In the genomic region with DNA sequence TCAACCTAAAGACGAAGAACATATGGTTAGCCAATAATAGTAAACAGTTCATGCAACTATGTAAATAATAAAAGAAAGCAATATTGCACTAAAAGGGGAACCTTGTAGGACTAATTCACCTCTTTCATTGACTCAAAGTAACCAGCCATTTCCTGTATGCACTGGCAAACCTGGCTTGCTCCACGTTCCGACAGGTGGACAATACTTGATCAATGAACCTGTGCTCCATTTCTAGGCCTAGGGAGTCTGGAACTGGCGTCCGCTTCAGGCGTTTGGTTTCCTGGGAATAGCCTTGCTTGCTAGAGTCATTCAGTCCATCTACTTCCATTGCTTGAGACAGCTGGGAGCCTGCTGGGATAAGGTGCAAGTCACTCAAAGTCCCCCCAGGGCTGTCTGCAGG, we compare ENCODE assay signal across 15 cellular contexts. TPM values are rescaled to one million over a fixed set of nuclear protein-coding genes. Genes with fewer than 3 reads are reported as not detected.
DNase-seq lines count a peak whose midpoint lies in the region; ATAC-seq and TF ChIP-seq lines count a peak whose summit lies in the region.
"Had no signal": no experiment of that assay in that cellular context is flagged by ENCODE, and none has a peak within 500 bp of the region (broad histone marks: within the 10 kb centered on the region; RNA-seq: fewer than 3 reads in every experiment).

No MANE protein-coding gene starts in this region.

- H3K27me3 Mint-ChIP-seq in GM23338 (ENCODE audit: insufficient read depth, low read depth, poor library complexity) (peaks cover 3% of the 10 kb centered on the region), progenitor cell of endocrine pancreas (no peaks in the 10 kb centered on the region), immature natural killer cell (ENCODE audit: low read depth in 3 of 3) (no peaks in the 10 kb centered on the region)
- H3K27me3 Mint-ChIP-seq: CD4-positive, alpha-beta memory T cell had no signal

- H3K23ac ChIP-seq in IMR-90 (ENCODE audit: low read depth, low read length), result no peak overlapping the region

- H4K91ac ChIP-seq in IMR-90 (ENCODE audit: insufficient read depth, low read depth, low read length), result peak overlapping the region; percentile 47; the same call in 1 of the 2 replicates

- no peaks in the 10 kb centered on the region for H3K79me2 ChIP-seq in GM23338 (replicated peaks; ENCODE audit: insufficient read depth)

- 0 out of 2 replicates have a peak overlapping the region, but pooled peaks have one; percentile 36 for H3K14ac ChIP-seq in IMR-90 (replicated peaks; ENCODE audit: low read depth, low read length)

- no peak for TF ChIP-seq CTCF in GM23338 (conservative IDR thresholded peaks at IDR 0.05; ENCODE audit: low read depth in 2 of 2)
- TF ChIP-seq CTCF in IMR-90 (conservative IDR thresholded peaks at IDR 0.05; ENCODE audit: low read depth, low read length), result no peak
- no peak for TF ChIP-seq CTCF in progenitor cell of endocrine pancreas (IDR thresholded peaks at IDR 0.05; ENCODE audit: unreplicated experiment)

- H3K36me3 Mint-ChIP-seq in GM23338 (ENCODE audit: low read depth) (peaks cover 43% of the 10 kb centered on the region), progenitor cell of endocrine pancreas (ENCODE audit: insufficient read depth) (peaks cover 46% of the 10 kb centered on the region), immature natural killer cell (peaks cover 34 to 59% (median 41%) of the 10 kb centered on the region in 3 donors)

- POLR2A ChIA-PET in IMR-90 (lab: Charles Lee; ENCODE audit: unreplicated experiment), result no interaction called here

- H3K4me3 ChIP-seq in GM23338 (no peak overlapping the region), IMR-90 (ENCODE audit: insufficient read depth, low read depth, low read length) (no peak overlapping the region)
- H3K4me3 ChIP-seq: A549 had no signal

- H4K20me1 ChIP-seq in GM23338 (replicated peaks; ENCODE audit: insufficient read depth), result peaks cover 6% of the 10 kb centered on the region
- H4K20me1 ChIP-seq in IMR-90 (ENCODE audit: insufficient read depth, low read length), result no peaks in the 10 kb centered on the region

- no peak overlapping the region for H2AK9ac ChIP-seq in IMR-90 (replicated peaks; ENCODE audit: low read depth, low read length, poor library complexity)

- 100% methylated on average over 2 of the region's 6 CpGs; no CpG with 5 or more reads in 1 of the 2 experiments for WGBS in IMR-90 (ENCODE audit: extremely low coverage in 2 of 2, insufficient read length in 1 of 2), 2 experiments

- H3K56ac ChIP-seq in IMR-90 (ENCODE audit: extremely low read depth, insufficient read depth, low read length), result no peak overlapping the region; the same call in 1 of the 2 replicates

- dilution Hi-C loops in IMR-90 (cut with HindIII; ENCODE audit: low sequenced_read_pairs, unreplicated experiment), result no loop called here

- peaks cover 5% of the 10 kb centered on the region; the same call in 2 of the 3 replicates for H3K4me1 Mint-ChIP-seq in GM23338
- H3K4me1 Mint-ChIP-seq in progenitor cell of endocrine pancreas (ENCODE audit: low read depth), result peaks cover 12% of the 10 kb centered on the region
- no peaks in the 10 kb centered on the region for H3K4me1 Mint-ChIP-seq in immature natural killer cell

- peaks cover 29% of the 10 kb centered on the region; the same call in 1 of the 2 replicates for H3K36me3 ChIP-seq in GM23338 (ENCODE audit: insufficient read depth)
- H3K36me3 ChIP-seq in IMR-90 (ENCODE audit: control insufficient read depth, insufficient read depth, low read length), result peaks cover 8% of the 10 kb centered on the region

- H3K27ac ChIP-seq in GM23338 (ENCODE audit: low read depth), result no peak overlapping the region
- no peak overlapping the region; the same call in 1 of the 2 replicates for H3K27ac ChIP-seq in IMR-90 (ENCODE audit: insufficient read depth, low read length)
- H3K27ac ChIP-seq: A549, C4-2B, HL-60 had no signal

- H2BK15ac ChIP-seq in IMR-90 (ENCODE audit: low read depth, low read length), result no peak overlapping the region

- H3K9me3 ChIP-seq in IMR-90 (ENCODE audit: control insufficient read depth, insufficient read depth, low read length), result no peaks in the 10 kb centered on the region; the same call in 1 of the 2 replicates
- H3K9me3 ChIP-seq: A549, BE2C had no signal

- H3F3A ChIP-seq in GM23338 (replicated peaks; ENCODE audit: low read depth), result no peaks in the 10 kb centered on the region

- peak overlapping the region; percentile 34; the same call in 1 of the 2 replicates for H2BK20ac ChIP-seq in IMR-90 (ENCODE audit: low read depth, low read length)

- in situ Hi-C loops in IMR-90 (cut with MboI; ENCODE audit: low sequenced_read_pairs), result no loop called here

- peak overlapping the region; percentile 77 for H3K4ac ChIP-seq in IMR-90 (ENCODE audit: low read depth, low read length)

- H4K5ac ChIP-seq in IMR-90 (ENCODE audit: low read depth, low read length), result no peak overlapping the region

- no peak for DNase-seq in GM23338 (ENCODE audit: low spot score)
- no peak for DNase-seq in IMR-90
- peak; percentile 45 to 61 for DNase-seq in left colon
- DNase-seq in progenitor cell of endocrine pancreas (ENCODE audit: low spot score, unreplicated experiment), result no peak
- DNase-seq in immature natural killer cell, result no peak
- DNase-seq in NCI-H146 (lab: John Stamatoyannopoulos, UW), result no peak
- DNase-seq: BE2C; CD4-positive, alpha-beta memory T cell; DMS79; HCEC 1CT; HFFc6 had no signal

- no peaks in the 10 kb centered on the region for H3K9me2 ChIP-seq in GM23338 (ENCODE audit: insufficient read depth)

- H3K9me1 ChIP-seq in IMR-90 (ENCODE audit: insufficient read depth, low read length), result peaks cover 7% of the 10 kb centered on the region; the same call in 1 of the 2 replicates

- H3K9ac ChIP-seq in IMR-90 (ENCODE audit: low read depth, low read length), result no peak overlapping the region

- intact Hi-C loops in IMR-90 (cut with micrococcal nuclease), result no loop called here
- intact Hi-C loops in left colon (cut with DNase I, micrococcal nuclease), result no loop called here

- H3K4me2 ChIP-seq in GM23338, result no peak overlapping the region
- H3K4me2 ChIP-seq in IMR-90 (ENCODE audit: low read depth, low read length), result no peak overlapping the region
- H3K4me2 ChIP-seq: A549 had no signal

- TF ChIP-seq RAD21 in IMR-90 (IDR thresholded peaks at IDR 0.05; ENCODE audit: low read length), result no peak

- peak overlapping the region; percentile 39; the same call in 1 of the 2 replicates for H2AK5ac ChIP-seq in IMR-90 (ENCODE audit: low read depth, low read length)

- 0 out of 2 replicates have a peak overlapping the region, but pooled peaks have one; percentile 17 for H3K18ac ChIP-seq in IMR-90 (ENCODE audit: low read depth, low read length)

- no TSS peak for BruUV-seq in IMR-90 (replicated peaks; lab: Mats Ljungman, UMichigan)

- peaks cover 3 to 18% of the 10 kb centered on the region in 2 experiments; a peak in 3 of 4 replicates for H3K79me1 ChIP-seq in IMR-90 (ENCODE audit: low read depth in 1 of 2, low read length in 2 of 2)

- H4K8ac ChIP-seq in IMR-90 (ENCODE audit: low read depth in 2 of 2, low read length in 2 of 2), result no peak overlapping the region

- H3K27me3 ChIP-seq in GM23338 (ENCODE audit: insufficient read depth) (no peaks in the 10 kb centered on the region), IMR-90 (ENCODE audit: control insufficient read depth, insufficient read depth, low read length) (no peaks in the 10 kb centered on the region)
- H3K27me3 ChIP-seq: BE2C had no signal

- peak overlapping the region; percentile 56; the same call in 1 of the 2 replicates for H2BK120ac ChIP-seq in IMR-90 (ENCODE audit: low read depth, low read length)

- H3K9me3 Mint-ChIP-seq in GM23338 (no peaks in the 10 kb centered on the region; the same call in 2 of the 3 replicates), progenitor cell of endocrine pancreas (ENCODE audit: low read depth) (peaks cover 7% of the 10 kb centered on the region), immature natural killer cell (no peaks in the 10 kb centered on the region)
- H3K9me3 Mint-ChIP-seq: CD4-positive, alpha-beta memory T cell; HFFc6 had no signal

- H3K4me3 Mint-ChIP-seq in GM23338 (no peak overlapping the region), progenitor cell of endocrine pancreas (ENCODE audit: low read depth) (no peak overlapping the region), immature natural killer cell (no peak overlapping the region)
- H3K4me3 Mint-ChIP-seq: CD4-positive, alpha-beta memory T cell; HFFc6 had no signal

- peak overlapping the region; percentile 79; the same call in 1 of the 2 replicates for H3K27ac Mint-ChIP-seq in GM23338
- H3K27ac Mint-ChIP-seq in progenitor cell of endocrine pancreas, result peak overlapping the region; percentile 61
- H3K27ac Mint-ChIP-seq in immature natural killer cell, result no peak overlapping the region
- H3K27ac Mint-ChIP-seq: HFFc6 had no signal

- no peak for TF ChIP-seq POLR2A in IMR-90 (IDR thresholded peaks at IDR 0.05; ENCODE audit: low read depth, low read length)

- H3K4me1 ChIP-seq in GM23338 (ENCODE audit: insufficient read depth), result no peaks in the 10 kb centered on the region
- peaks cover 4% of the 10 kb centered on the region for H3K4me1 ChIP-seq in IMR-90 (ENCODE audit: control insufficient read depth, insufficient read depth, low read length)
- H3K4me1 ChIP-seq: A549 had no signal

- peak overlapping the region; percentile 73 for H2BK5ac ChIP-seq in IMR-90 (ENCODE audit: low read depth, low read length, poor library complexity, severe bottlenecking)

- ATAC-seq in GM23338 (no peak), IMR-90 (ENCODE audit: low read depth) (no peak), left colon (peak; percentile 75), GM21423 (IDR thresholded peaks at IDR 0.05; ENCODE audit: unreplicated experiment) (no peak)
- ATAC-seq: A549 had no signal

- CTCF ChIA-PET in IMR-90 (lab: Yijun Ruan, JAX), result no interaction called here

- H2AFZ ChIP-seq in GM23338 (no peak overlapping the region), IMR-90 (replicated peaks; ENCODE audit: low read length, poor library complexity) (no peak overlapping the region)

RNA-seq across cellular contexts. Expression of a gene that starts 41.6 kb away (rescaled TPM):
- total RNA-seq in GM23338 (2014; rRNA removed; shearing (Covaris generic)), result 218 and 219 TPM in 2 replicates
- 32.1 and 35.2 TPM in 2 replicates for polyA plus RNA-seq in GM23338 (2016; fragmentation: Nextera tagmentation; extraction: Ambion mirVana)
- total RNA-seq in IMR-90 (2012; rRNA removed), result 110 and 115 TPM in 2 replicates
- 7.5 and 10.6 TPM in 2 replicates for polyA plus RNA-seq in IMR-90 (2012; rRNA removed)
- polyA plus RNA-seq in IMR-90 (2012; cell fraction: cytosol; rRNA removed), result 0.92 and 1.3 TPM in 2 replicates
- 3.0 and 27.1 TPM in 2 replicates for polyA plus RNA-seq in IMR-90 (2012; cell fraction: nucleus; rRNA removed; ENCODE audit: low replicate concordance)
- 10 to 100 TPM; 52.7 to 69.3 TPM for total RNA-seq in left colon
- 59.3 and 66.0 TPM in 2 replicates for total RNA-seq in progenitor cell of endocrine pancreas
- polyA plus RNA-seq in immature natural killer cell, result 10 to 100 TPM in 2 of 3 donors, 1 to 10 TPM in 1; 7.0 to 16.1 (median 10.7) TPM

RNA-seq across cellular contexts. Expression of a gene that starts 46.0 kb away (rescaled TPM):
- 0.58 and 1.0 TPM in 2 replicates for total RNA-seq in GM23338 (2014; rRNA removed; shearing (Covaris generic))
- polyA plus RNA-seq in GM23338 (2016; fragmentation: Nextera tagmentation; extraction: Ambion mirVana) (0.26 TPM in 2 replicates), IMR-90 (2012; rRNA removed) (5.1 and 8.8 TPM in 2 replicates), immature natural killer cell (not detected)
- total RNA-seq in IMR-90 (2012; rRNA removed) (3.8 and 4.2 TPM in 2 replicates), left colon (10 to 100 TPM; 11.9 to 14.4 TPM), progenitor cell of endocrine pancreas (1.8 and 1.9 TPM in 2 replicates)
- polyA plus RNA-seq in IMR-90 (2012; cell fraction: cytosol; rRNA removed), result 1.5 and 2.4 TPM in 2 replicates
- polyA plus RNA-seq in IMR-90 (2012; cell fraction: nucleus; rRNA removed; ENCODE audit: low replicate concordance), result 3.8 and 4.5 TPM in 2 replicates

Comparison
In these comparisons a context has a peak if more than half of its experiments do, and no peak if none do; other contexts are left out.
1. DNase-seq: peak in left colon (2 of 2); none in GM23338 (single experiment), IMR-90 (single experiment), progenitor cell of endocrine pancreas (single experiment), immature natural killer cell (0 of 3) and NCI-H146 (single experiment).
2. H3K27ac Mint-ChIP-seq: peak in GM23338 (single experiment) and progenitor cell of endocrine pancreas (single experiment); none in immature natural killer cell (0 of 6).